Comparison of ENCODE assay signal across 1 cellular context in genomic region chr1:20786310-20787099, GRCh38.
TF ChIP-seq lines count a peak whose summit lies in the region.

No MANE protein-coding gene starts in this region.

TF ChIP-seq in HepG2, 621 proteins besides CTCF, POLR2A, EP300 and RAD21 (continued from another document and continues in another):
- TF ChIP-seq, protein P1, sequence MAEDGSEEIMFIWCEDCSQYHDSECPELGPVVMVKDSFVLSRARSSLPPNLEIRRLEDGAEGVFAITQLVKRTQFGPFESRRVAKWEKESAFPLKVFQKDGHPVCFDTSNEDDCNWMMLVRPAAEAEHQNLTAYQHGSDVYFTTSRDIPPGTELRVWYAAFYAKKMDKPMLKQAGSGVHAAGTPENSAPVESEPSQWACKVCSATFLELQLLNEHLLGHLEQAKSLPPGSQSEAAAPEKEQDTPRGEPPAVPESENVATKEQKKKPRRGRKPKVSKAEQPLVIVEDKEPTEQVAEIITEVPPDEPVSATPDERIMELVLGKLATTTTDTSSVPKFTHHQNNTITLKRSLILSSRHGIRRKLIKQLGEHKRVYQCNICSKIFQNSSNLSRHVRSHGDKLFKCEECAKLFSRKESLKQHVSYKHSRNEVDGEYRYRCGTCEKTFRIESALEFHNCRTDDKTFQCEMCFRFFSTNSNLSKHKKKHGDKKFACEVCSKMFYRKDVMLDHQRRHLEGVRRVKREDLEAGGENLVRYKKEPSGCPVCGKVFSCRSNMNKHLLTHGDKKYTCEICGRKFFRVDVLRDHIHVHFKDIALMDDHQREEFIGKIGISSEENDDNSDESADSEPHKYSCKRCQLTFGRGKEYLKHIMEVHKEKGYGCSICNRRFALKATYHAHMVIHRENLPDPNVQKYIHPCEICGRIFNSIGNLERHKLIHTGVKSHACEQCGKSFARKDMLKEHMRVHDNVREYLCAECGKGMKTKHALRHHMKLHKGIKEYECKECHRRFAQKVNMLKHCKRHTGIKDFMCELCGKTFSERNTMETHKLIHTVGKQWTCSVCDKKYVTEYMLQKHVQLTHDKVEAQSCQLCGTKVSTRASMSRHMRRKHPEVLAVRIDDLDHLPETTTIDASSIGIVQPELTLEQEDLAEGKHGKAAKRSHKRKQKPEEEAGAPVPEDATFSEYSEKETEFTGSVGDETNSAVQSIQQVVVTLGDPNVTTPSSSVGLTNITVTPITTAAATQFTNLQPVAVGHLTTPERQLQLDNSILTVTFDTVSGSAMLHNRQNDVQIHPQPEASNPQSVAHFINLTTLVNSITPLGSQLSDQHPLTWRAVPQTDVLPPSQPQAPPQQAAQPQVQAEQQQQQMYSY (CRISPR knock-in tag; IDR thresholded peaks at IDR 0.05): 0 out of 2 replicates have a peak, but pooled peaks have one; percentile 30
- TF ChIP-seq NCOA2 (CRISPR knock-in tag; IDR thresholded peaks at IDR 0.05) (no peak; the same call in 1 of the 2 replicates), ZNF777 (CRISPR knock-in tag; IDR thresholded peaks at IDR 0.05) (peak; percentile 82), GATAD2A (CRISPR knock-in tag; IDR thresholded peaks at IDR 0.05) (peak; percentile 4; the same call in 1 of the 2 replicates), SMARCE1 (IDR thresholded peaks at IDR 0.05; ENCODE audit: borderline replicate concordance) (no peak), MTA3 (CRISPR knock-in tag; IDR thresholded peaks at IDR 0.05) (no peak), MAFF (IDR thresholded peaks at IDR 0.05; ENCODE audit: low read depth, low read length) (no peak), PAWR (CRISPR knock-in tag; IDR thresholded peaks at IDR 0.05; ENCODE audit: borderline replicate concordance) (no peak), ZBTB7B (CRISPR knock-in tag; IDR thresholded peaks at IDR 0.05) (no peak), ZNF407 (CRISPR knock-in tag; IDR thresholded peaks at IDR 0.05; ENCODE audit: not compliant biosample characterization) (peak; percentile 98), ZNF7 (CRISPR knock-in tag; IDR thresholded peaks at IDR 0.05) (no peak), SKI (IDR thresholded peaks at IDR 0.05; ENCODE audit: partially characterized antibody) (no peak), RXRB (CRISPR knock-in tag; IDR thresholded peaks at IDR 0.05; ENCODE audit: borderline replicate concordance) (no peak), HNRNPH1 (optimal IDR thresholded peaks at IDR 0.05; ENCODE audit: low read depth, low read length) (no peak), ZNF83 (CRISPR knock-in tag; IDR thresholded peaks at IDR 0.05; ENCODE audit: borderline replicate concordance) (peak; percentile 67; the same call in 1 of the 2 replicates), ARNTL (CRISPR knock-in tag; IDR thresholded peaks at IDR 0.05) (no peak), AHR (CRISPR knock-in tag; IDR thresholded peaks at IDR 0.05) (0 out of 2 replicates have a peak, but pooled peaks have one; percentile 42), ZNF878 (CRISPR knock-in tag; IDR thresholded peaks at IDR 0.05) (no peak), ZIK1 (CRISPR knock-in tag; IDR thresholded peaks at IDR 0.05; ENCODE audit: borderline replicate concordance, low read depth) (peak; percentile 89; the same call in 1 of the 2 replicates), ZNF607 (CRISPR knock-in tag; IDR thresholded peaks at IDR 0.05; ENCODE audit: borderline replicate concordance) (peak; percentile 53; the same call in 1 of the 2 replicates), NFKB2 (CRISPR knock-in tag; IDR thresholded peaks at IDR 0.05; ENCODE audit: borderline replicate concordance) (0 out of 2 replicates have a peak, but pooled peaks have one; percentile 21), ZNF776 (CRISPR knock-in tag; IDR thresholded peaks at IDR 0.05) (peak; percentile 90), NR2F2 (IDR thresholded peaks at IDR 0.05; ENCODE audit: borderline replicate concordance, low read depth) (no peak), HOXA9 (CRISPR knock-in tag; IDR thresholded peaks at IDR 0.05; ENCODE audit: borderline replicate concordance) (no peak), MATR3 (CRISPR knock-in tag; IDR thresholded peaks at IDR 0.05) (no peak), PPARG (CRISPR knock-in tag; conservative IDR thresholded peaks at IDR 0.05) (no peak), ATF1 (CRISPR knock-in tag; IDR thresholded peaks at IDR 0.05) (no peak), SUZ12 (IDR thresholded peaks at IDR 0.05; ENCODE audit: low read depth, low read length) (no peak), RFXANK (CRISPR knock-in tag; IDR thresholded peaks at IDR 0.05) (peak; percentile 71; the same call in 1 of the 2 replicates), SIN3B (IDR thresholded peaks at IDR 0.05; ENCODE audit: low read length) (peak; percentile 7; the same call in 1 of the 2 replicates), CBX5 (CRISPR knock-in tag; IDR thresholded peaks at IDR 0.05; ENCODE audit: borderline replicate concordance) (no peak), ATRX (CRISPR knock-in tag; IDR thresholded peaks at IDR 0.05; ENCODE audit: borderline replicate concordance) (no peak), HOXA5 (CRISPR knock-in tag; IDR thresholded peaks at IDR 0.05) (no peak), SETDB1 (CRISPR knock-in tag; IDR thresholded peaks at IDR 0.05; ENCODE audit: borderline replicate concordance) (no peak), HNF4G (IDR thresholded peaks at IDR 0.05; ENCODE audit: borderline replicate concordance, low read depth, low read length) (no peak), HNF4G (CRISPR knock-in tag; IDR thresholded peaks at IDR 0.05; ENCODE audit: borderline replicate concordance, low read depth) (no peak), ZNF747 (CRISPR knock-in tag; IDR thresholded peaks at IDR 0.05; ENCODE audit: borderline replicate concordance) (peak; percentile 43; the same call in 1 of the 2 replicates), ZNF543 (CRISPR knock-in tag; IDR thresholded peaks at IDR 0.05) (no peak), ARNT (IDR thresholded peaks at IDR 0.05) (no peak), MED1 (CRISPR knock-in tag; IDR thresholded peaks at IDR 0.05) (peak; percentile 74), SRSF1 (optimal IDR thresholded peaks at IDR 0.05; ENCODE audit: low read depth, low read length) (peak; percentile 31), ZNF441 (CRISPR knock-in tag; IDR thresholded peaks at IDR 0.05; ENCODE audit: borderline replicate concordance) (no peak; the same call in 1 of the 2 replicates), SP5 (CRISPR knock-in tag; IDR thresholded peaks at IDR 0.05; ENCODE audit: borderline replicate concordance, low read depth) (peak; percentile 72; the same call in 1 of the 2 replicates), ARID4A (CRISPR knock-in tag; IDR thresholded peaks at IDR 0.05; ENCODE audit: borderline replicate concordance) (peak; percentile 97), ZNF350 (CRISPR knock-in tag; IDR thresholded peaks at IDR 0.05; ENCODE audit: borderline replicate concordance, low read depth) (no peak; the same call in 1 of the 2 replicates)
- TF ChIP-seq, protein P2, sequence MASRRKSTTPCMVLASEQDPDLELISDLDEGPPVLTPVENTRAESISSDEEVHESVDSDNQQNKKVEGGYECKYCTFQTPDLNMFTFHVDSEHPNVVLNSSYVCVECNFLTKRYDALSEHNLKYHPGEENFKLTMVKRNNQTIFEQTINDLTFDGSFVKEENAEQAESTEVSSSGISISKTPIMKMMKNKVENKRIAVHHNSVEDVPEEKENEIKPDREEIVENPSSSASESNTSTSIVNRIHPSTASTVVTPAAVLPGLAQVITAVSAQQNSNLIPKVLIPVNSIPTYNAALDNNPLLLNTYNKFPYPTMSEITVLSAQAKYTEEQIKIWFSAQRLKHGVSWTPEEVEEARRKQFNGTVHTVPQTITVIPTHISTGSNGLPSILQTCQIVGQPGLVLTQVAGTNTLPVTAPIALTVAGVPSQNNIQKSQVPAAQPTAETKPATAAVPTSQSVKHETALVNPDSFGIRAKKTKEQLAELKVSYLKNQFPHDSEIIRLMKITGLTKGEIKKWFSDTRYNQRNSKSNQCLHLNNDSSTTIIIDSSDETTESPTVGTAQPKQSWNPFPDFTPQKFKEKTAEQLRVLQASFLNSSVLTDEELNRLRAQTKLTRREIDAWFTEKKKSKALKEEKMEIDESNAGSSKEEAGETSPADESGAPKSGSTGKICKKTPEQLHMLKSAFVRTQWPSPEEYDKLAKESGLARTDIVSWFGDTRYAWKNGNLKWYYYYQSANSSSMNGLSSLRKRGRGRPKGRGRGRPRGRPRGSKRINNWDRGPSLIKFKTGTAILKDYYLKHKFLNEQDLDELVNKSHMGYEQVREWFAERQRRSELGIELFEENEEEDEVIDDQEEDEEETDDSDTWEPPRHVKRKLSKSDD (CRISPR knock-in tag; IDR thresholded peaks at IDR 0.05; ENCODE audit: low read depth): peak; percentile 77
- TF ChIP-seq, protein P3, sequence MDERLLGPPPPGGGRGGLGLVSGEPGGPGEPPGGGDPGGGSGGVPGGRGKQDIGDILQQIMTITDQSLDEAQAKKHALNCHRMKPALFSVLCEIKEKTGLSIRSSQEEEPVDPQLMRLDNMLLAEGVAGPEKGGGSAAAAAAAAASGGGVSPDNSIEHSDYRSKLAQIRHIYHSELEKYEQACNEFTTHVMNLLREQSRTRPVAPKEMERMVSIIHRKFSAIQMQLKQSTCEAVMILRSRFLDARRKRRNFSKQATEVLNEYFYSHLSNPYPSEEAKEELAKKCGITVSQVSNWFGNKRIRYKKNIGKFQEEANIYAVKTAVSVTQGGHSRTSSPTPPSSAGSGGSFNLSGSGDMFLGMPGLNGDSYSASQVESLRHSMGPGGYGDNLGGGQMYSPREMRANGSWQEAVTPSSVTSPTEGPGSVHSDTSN (CRISPR knock-in tag; IDR thresholded peaks at IDR 0.05): no peak
